In genomic region chr19:4054471-4055208, GRCh38 we compare ENCODE assay signal across 1 cellular context.
TF ChIP-seq lines count a peak whose summit lies in the region.

No MANE protein-coding gene starts in this region.

TF ChIP-seq in K562, 482 proteins besides CTCF, POLR2A, EP300 and RAD21:
- TF ChIP-seq FIP1L1 (IDR thresholded peaks at IDR 0.05; ENCODE audit: low read depth, low read length, poor library complexity, severe bottlenecking) (peak; percentile 64), ZBTB33 (CRISPR knock-in tag; IDR thresholded peaks at IDR 0.05) (peak; percentile 81), NR2F6 (CRISPR knock-in tag; IDR thresholded peaks at IDR 0.05) (no peak), POLR2G (IDR thresholded peaks at IDR 0.05; ENCODE audit: low read depth, low read length) (peak; percentile 40; the same call in 1 of the 2 replicates), RBFOX2 (IDR thresholded peaks at IDR 0.05; ENCODE audit: low read depth, low read length) (peak; percentile 49)
